13 cellular contexts compared by ENCODE assay signal in the genomic region with DNA sequence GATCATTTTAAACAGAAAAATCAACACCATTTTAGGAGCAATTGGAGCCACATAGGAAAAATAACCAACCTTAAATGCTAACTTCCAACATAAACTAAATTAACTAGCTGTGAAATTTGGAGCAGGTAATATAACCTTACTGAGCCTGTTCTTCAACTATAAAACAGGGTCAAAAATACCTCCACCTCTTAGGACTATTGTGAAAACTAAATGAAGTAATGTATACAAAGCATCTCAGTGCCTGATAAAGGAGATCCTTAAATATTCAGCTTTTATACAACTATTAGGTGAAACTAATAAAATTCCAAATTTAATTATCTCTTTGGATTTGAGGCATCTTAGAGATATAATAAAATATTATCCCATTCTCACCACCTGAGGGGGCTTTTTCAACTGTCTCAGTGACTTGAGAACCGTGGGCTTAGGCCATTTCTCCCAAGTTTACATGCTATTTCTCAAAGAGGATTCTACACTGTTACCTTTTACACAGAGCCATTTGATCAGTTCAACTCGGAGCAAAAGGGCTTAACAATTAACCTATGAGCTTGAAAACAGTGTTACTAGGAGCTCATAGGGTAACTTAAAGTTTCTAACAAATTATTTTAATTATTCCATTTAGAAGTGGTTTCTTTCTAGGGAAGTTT.
DNase-seq lines count a peak whose midpoint lies in the region; ATAC-seq, FAIRE-seq and TF ChIP-seq lines count a peak whose summit lies in the region.
"Had no signal": no experiment of that assay in that cellular context is flagged by ENCODE, and none has a peak within 500 bp of the region (broad histone marks: within the 10 kb centered on the region; RNA-seq: fewer than 3 reads in every experiment).

No MANE protein-coding gene starts in this region.

- 1% methylated on average over 2 of the region's 2 CpGs for WGBS in A549 (ENCODE audit: missing lambda C conversion rate)
- WGBS in right lobe of liver (ENCODE audit: insufficient coverage, low coverage, low lambda C conversion rate, missing lambda C conversion rate), result 14% methylated on average over 2 of the region's 2 CpGs

- TF ChIP-seq CTCF in A549 (IDR thresholded peaks at IDR 0.05) (no peak), GM12873 (IDR thresholded peaks at IDR 0.05; ENCODE audit: insufficient read depth, low read depth, low read length, missing control alignments) (peak; percentile 5), right lobe of liver (IDR thresholded peaks at IDR 0.05) (peak in 1 of 4 donors; percentile 5), GM10248 (IDR thresholded peaks at IDR 0.05; ENCODE audit: control extremely low read depth, extremely low read depth, low read depth, missing control alignments) (no peak), WTC11 (IDR thresholded peaks at IDR 0.05) (no peak)

- ATAC-seq in A549 (no peak), right lobe of liver (peak; percentile 27 to 55 (median 50)), WTC11 (no peak)
- ATAC-seq: activated CD4-positive, alpha-beta T cell treated with anti-CD3 and anti-CD28 coated beads for 36 hours had no signal

- H3K36me3 Mint-ChIP-seq in WTC11, result no peaks in the 10 kb centered on the region
- H3K36me3 Mint-ChIP-seq: naive B cell had no signal

- H3K27ac Mint-ChIP-seq in WTC11, result no peak overlapping the region
- H3K27ac Mint-ChIP-seq: activated CD4-positive, alpha-beta T cell treated with anti-CD3 and anti-CD28 coated beads for 36 hours; naive B cell had no signal

- intact Hi-C loops in right lobe of liver (cut with DNase I), result no loop called here

- H3K36me3 ChIP-seq in adipocyte (ENCODE audit: control insufficient read depth, insufficient read depth, low read length, severe bottlenecking) (no peaks in the 10 kb centered on the region), right lobe of liver (no peaks in the 10 kb centered on the region)

- DNase-seq in A549 (ENCODE audit: low read depth in 1 of 2, low spot score in 1 of 2) (peak; percentile 19 to 49), adipocyte (ENCODE audit: low read depth) (peak; percentile 30), right lobe of liver (no peak), GM10248 (ENCODE audit: extremely low spot score) (no peak), SK-N-DZ (ENCODE audit: low spot score) (no peak), T1000 (lab: John Stamatoyannopoulos, UW) (no peak), WTC11 (ENCODE audit: low spot score) (no peak)
- DNase-seq: activated CD4-positive, alpha-beta T cell treated with anti-CD3 and anti-CD28 coated beads for 36 hours; amniotic stem cell; glutamatergic neuron; naive B cell had no signal

- H3K4me2 ChIP-seq in A549, result peak overlapping the region; percentile 97

- TF ChIP-seq EP300 in A549 (IDR thresholded peaks at IDR 0.05), result no peak

- no peaks in the 10 kb centered on the region for H3K9me3 Mint-ChIP-seq in WTC11
- H3K9me3 Mint-ChIP-seq: naive B cell had no signal

- CTCF ChIA-PET in A549 (lab: Yijun Ruan, JAX) (interaction anchor here (0.8 to 1.9 kb wide), 11 partner anchors 11 to 206 kb away, joined by 3 to 7 read pairs (median 4); no protein-coding TSS in a partner anchor), GM10248 (lab: Yijun Ruan, JAX) (interaction anchor here (1.2 to 1.9 kb wide), 3 partner anchors 9 to 208 kb away, joined by 4 to 8 read pairs (median 4); a partner anchor contains a TSS), WTC11 (lab: Charles Lee) (interaction anchor here (0.7 to 4.0 kb wide), 3 partner anchors 48 to 1801 kb away, joined by 3 to 29 read pairs (median 4); no protein-coding TSS in a partner anchor)

- peaks cover 46% of the 10 kb centered on the region for H3K4me1 Mint-ChIP-seq in WTC11

- no peak for TF ChIP-seq POLR2A in A549 (IDR thresholded peaks at IDR 0.05; ENCODE audit: low read length)
- TF ChIP-seq POLR2A in right lobe of liver (IDR thresholded peaks at IDR 0.05), result no peak

- H3K27me3 ChIP-seq in adipocyte (replicated peaks; ENCODE audit: control insufficient read depth, insufficient read depth, low read length), result no peaks in the 10 kb centered on the region
- no peaks in the 10 kb centered on the region for H3K27me3 ChIP-seq in right lobe of liver

- H3K4me3 Mint-ChIP-seq in WTC11, result no peak overlapping the region

- peak overlapping the region in 1 of 2 experiments; percentile 22; a peak in 2 of 6 replicates for H3K27ac ChIP-seq in A549
- H3K27ac ChIP-seq in right lobe of liver, result peak overlapping the region; percentile 4 to 86 (median 85)

- H3K4me3 ChIP-seq in A549 (peak overlapping the region; percentile 58; the same call in 2 of the 3 replicates), adipocyte (ENCODE audit: low read length) (peak overlapping the region; percentile 97), right lobe of liver (peak overlapping the region in 2 of 3 donors; percentile 4 to 72)

- peak overlapping the region; percentile 94 for H3K9ac ChIP-seq in adipocyte (ENCODE audit: low read length)

- POLR2A ChIA-PET in A549 (lab: Yijun Ruan, JAX), result interaction anchor here (0.7 kb wide), 1 partner anchor 86 kb away, joined by 8 read pairs; no protein-coding TSS in a partner anchor
- POLR2A ChIA-PET in GM10248 (lab: Yijun Ruan, JAX), result interaction anchor here (0.7 kb wide), 1 partner anchor 69 kb away, joined by 6 read pairs; no protein-coding TSS in a partner anchor
- POLR2A ChIA-PET in WTC11 (lab: Charles Lee), result interaction anchor here (0.6 kb wide), 1 partner anchor 208 kb away, joined by 3 read pairs; no protein-coding TSS in a partner anchor

- FAIRE-seq in A549 (lab: Jason Lieb, UNC), result no peak
- FAIRE-seq: H54 had no signal

- H3K4me1 ChIP-seq in A549 (peaks cover 49% of the 10 kb centered on the region), adipocyte (ENCODE audit: control insufficient read depth, insufficient read depth, low read length) (peaks cover 36% of the 10 kb centered on the region), right lobe of liver (peaks cover 0 to 36% (median 0%) of the 10 kb centered on the region in 4 donors)

- TF ChIP-seq RAD21 in A549 (conservative IDR thresholded peaks at IDR 0.05 in 1 of 2, IDR thresholded peaks at IDR 0.05 in 1 of 2), result peak; percentile 30; a peak in 2 of 5 replicates

- H3K9me3 ChIP-seq in A549, result no peaks in the 10 kb centered on the region
- no peaks in the 10 kb centered on the region for H3K9me3 ChIP-seq in adipocyte (ENCODE audit: control insufficient read depth, low read length)
- H3K9me3 ChIP-seq in right lobe of liver, result no peaks in the 10 kb centered on the region

- H3K27me3 Mint-ChIP-seq in WTC11 (ENCODE audit: low read depth), result no peaks in the 10 kb centered on the region
- H3K27me3 Mint-ChIP-seq: activated CD4-positive, alpha-beta T cell treated with anti-CD3 and anti-CD28 coated beads for 36 hours; naive B cell had no signal

TF ChIP-seq in A549, 52 proteins besides CTCF, POLR2A, EP300 and RAD21:
- no peak for TF ChIP-seq ZSCAN20 (CRISPR knock-in tag; IDR thresholded peaks at IDR 0.05)
- no peak for TF ChIP-seq NFE2L2 (conservative IDR thresholded peaks at IDR 0.05; ENCODE audit: low read length)
- TF ChIP-seq SMC3 (IDR thresholded peaks at IDR 0.05), result peak; percentile 46; the same call in 2 of the 3 replicates
TF ChIP-seq in A549: peak in this region for 1.

TF ChIP-seq in WTC11, 78 proteins besides CTCF, POLR2A, EP300 and RAD21:
- TF ChIP-seq, protein P1, sequence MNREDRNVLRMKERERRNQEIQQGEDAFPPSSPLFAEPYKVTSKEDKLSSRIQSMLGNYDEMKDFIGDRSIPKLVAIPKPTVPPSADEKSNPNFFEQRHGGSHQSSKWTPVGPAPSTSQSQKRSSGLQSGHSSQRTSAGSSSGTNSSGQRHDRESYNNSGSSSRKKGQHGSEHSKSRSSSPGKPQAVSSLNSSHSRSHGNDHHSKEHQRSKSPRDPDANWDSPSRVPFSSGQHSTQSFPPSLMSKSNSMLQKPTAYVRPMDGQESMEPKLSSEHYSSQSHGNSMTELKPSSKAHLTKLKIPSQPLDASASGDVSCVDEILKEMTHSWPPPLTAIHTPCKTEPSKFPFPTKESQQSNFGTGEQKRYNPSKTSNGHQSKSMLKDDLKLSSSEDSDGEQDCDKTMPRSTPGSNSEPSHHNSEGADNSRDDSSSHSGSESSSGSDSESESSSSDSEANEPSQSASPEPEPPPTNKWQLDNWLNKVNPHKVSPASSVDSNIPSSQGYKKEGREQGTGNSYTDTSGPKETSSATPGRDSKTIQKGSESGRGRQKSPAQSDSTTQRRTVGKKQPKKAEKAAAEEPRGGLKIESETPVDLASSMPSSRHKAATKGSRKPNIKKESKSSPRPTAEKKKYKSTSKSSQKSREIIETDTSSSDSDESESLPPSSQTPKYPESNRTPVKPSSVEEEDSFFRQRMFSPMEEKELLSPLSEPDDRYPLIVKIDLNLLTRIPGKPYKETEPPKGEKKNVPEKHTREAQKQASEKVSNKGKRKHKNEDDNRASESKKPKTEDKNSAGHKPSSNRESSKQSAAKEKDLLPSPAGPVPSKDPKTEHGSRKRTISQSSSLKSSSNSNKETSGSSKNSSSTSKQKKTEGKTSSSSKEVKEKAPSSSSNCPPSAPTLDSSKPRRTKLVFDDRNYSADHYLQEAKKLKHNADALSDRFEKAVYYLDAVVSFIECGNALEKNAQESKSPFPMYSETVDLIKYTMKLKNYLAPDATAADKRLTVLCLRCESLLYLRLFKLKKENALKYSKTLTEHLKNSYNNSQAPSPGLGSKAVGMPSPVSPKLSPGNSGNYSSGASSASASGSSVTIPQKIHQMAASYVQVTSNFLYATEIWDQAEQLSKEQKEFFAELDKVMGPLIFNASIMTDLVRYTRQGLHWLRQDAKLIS (CRISPR knock-in tag; IDR thresholded peaks at IDR 0.05; ENCODE audit: borderline replicate concordance), result no peak
- no peak for TF ChIP-seq MYBL2 (CRISPR knock-in tag; IDR thresholded peaks at IDR 0.05)

Comparison
In these comparisons a context has a peak if more than half of its experiments do, and no peak if none do; other contexts are left out.
1. ATAC-seq: peak in right lobe of liver (4 of 4); none in A549 (0 of 2) and WTC11 (single experiment).
2. DNase-seq: peak in A549 (2 of 2) and adipocyte (single experiment); none in right lobe of liver (0 of 3), GM10248 (single experiment), SK-N-DZ (single experiment), T1000 (single experiment) and WTC11 (single experiment).
3. H3K4me3 ChIP-seq: peak in every context shown above with its lines; median percentile 97 in adipocyte; 58 in A549; 38 in right lobe of liver.